1 cellular context compared by ENCODE assay signal in the genomic region with DNA sequence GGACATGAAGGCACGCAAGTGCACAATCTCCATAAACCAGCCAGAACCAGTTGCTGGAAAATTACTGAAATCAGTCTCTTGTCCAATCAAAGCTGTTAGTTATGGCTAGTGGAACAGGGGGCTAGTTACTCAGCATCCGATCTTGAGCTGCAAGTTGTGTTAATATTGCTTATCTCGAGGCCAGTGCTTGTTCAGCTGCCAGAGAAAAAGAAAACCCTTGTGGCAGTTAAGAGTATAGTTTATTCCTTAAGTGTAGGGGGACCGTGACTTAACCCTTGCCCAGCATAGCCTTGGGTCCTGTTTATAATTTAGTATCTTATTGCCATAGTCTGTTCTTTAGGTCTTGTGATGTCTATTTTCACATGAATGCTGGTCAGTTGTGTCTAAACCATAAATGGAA.
TF ChIP-seq lines count a peak whose summit lies in the region.

No MANE protein-coding gene starts in this region.

TF ChIP-seq in GM23338, 12 proteins besides CTCF, POLR2A, EP300 and RAD21 (continued from another document):
- TF ChIP-seq, protein P1, sequence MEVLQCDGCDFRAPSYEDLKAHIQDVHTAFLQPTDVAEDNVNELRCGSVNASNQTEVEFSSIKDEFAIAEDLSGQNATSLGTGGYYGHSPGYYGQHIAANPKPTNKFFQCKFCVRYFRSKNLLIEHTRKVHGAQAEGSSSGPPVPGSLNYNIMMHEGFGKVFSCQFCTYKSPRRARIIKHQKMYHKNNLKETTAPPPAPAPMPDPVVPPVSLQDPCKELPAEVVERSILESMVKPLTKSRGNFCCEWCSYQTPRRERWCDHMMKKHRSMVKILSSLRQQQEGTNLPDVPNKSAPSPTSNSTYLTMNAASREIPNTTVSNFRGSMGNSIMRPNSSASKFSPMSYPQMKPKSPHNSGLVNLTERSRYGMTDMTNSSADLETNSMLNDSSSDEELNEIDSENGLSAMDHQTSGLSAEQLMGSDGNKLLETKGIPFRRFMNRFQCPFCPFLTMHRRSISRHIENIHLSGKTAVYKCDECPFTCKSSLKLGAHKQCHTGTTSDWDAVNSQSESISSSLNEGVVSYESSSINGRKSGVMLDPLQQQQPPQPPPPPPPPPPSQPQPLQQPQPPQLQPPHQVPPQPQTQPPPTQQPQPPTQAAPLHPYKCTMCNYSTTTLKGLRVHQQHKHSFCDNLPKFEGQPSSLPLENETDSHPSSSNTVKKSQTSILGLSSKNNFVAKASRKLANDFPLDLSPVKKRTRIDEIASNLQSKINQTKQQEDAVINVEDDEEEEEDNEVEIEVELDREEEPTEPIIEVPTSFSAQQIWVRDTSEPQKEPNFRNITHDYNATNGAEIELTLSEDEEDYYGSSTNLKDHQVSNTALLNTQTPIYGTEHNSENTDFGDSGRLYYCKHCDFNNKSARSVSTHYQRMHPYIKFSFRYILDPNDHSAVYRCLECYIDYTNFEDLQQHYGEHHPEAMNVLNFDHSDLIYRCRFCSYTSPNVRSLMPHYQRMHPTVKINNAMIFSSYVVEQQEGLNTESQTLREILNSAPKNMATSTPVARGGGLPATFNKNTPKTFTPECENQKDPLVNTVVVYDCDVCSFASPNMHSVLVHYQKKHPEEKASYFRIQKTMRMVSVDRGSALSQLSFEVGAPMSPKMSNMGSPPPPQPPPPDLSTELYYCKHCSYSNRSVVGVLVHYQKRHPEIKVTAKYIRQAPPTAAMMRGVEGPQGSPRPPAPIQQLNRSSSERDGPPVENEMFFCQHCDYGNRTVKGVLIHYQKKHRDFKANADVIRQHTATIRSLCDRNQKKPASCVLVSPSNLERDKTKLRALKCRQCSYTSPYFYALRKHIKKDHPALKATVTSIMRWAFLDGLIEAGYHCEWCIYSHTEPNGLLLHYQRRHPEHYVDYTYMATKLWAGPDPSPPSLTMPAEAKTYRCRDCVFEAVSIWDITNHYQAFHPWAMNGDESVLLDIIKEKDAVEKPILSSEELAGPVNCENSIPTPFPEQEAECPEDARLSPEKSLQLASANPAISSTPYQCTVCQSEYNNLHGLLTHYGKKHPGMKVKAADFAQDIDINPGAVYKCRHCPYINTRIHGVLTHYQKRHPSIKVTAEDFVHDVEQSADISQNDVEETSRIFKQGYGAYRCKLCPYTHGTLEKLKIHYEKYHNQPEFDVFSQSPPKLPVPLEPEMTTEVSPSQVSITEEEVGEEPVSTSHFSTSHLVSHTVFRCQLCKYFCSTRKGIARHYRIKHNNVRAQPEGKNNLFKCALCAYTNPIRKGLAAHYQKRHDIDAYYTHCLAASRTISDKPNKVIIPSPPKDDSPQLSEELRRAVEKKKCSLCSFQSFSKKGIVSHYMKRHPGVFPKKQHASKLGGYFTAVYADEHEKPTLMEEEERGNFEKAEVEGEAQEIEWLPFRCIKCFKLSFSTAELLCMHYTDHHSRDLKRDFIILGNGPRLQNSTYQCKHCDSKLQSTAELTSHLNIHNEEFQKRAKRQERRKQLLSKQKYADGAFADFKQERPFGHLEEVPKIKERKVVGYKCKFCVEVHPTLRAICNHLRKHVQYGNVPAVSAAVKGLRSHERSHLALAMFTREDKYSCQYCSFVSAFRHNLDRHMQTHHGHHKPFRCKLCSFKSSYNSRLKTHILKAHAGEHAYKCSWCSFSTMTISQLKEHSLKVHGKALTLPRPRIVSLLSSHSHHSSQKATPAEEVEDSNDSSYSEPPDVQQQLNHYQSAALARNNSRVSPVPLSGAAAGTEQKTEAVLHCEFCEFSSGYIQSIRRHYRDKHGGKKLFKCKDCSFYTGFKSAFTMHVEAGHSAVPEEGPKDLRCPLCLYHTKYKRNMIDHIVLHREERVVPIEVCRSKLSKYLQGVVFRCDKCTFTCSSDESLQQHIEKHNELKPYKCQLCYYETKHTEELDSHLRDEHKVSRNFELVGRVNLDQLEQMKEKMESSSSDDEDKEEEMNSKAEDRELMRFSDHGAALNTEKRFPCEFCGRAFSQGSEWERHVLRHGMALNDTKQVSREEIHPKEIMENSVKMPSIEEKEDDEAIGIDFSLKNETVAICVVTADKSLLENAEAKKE (CRISPR knock-in tag; IDR thresholded peaks at IDR 0.05), result no peak
- no peak for TF ChIP-seq ZNF331 (CRISPR knock-in tag; IDR thresholded peaks at IDR 0.05; ENCODE audit: low read depth)
- no peak for TF ChIP-seq EZH2 (IDR thresholded peaks at IDR 0.05; ENCODE audit: low read depth, unreplicated experiment)
- no peak for TF ChIP-seq CREB1 (CRISPR knock-in tag; IDR thresholded peaks at IDR 0.05; ENCODE audit: low read depth)
- TF ChIP-seq POLR2AphosphoS5 (IDR thresholded peaks at IDR 0.05; ENCODE audit: low read depth), result no peak
- no peak for TF ChIP-seq EZH2phosphoT487 (IDR thresholded peaks at IDR 0.05; ENCODE audit: unreplicated experiment)
- TF ChIP-seq, protein P2, sequence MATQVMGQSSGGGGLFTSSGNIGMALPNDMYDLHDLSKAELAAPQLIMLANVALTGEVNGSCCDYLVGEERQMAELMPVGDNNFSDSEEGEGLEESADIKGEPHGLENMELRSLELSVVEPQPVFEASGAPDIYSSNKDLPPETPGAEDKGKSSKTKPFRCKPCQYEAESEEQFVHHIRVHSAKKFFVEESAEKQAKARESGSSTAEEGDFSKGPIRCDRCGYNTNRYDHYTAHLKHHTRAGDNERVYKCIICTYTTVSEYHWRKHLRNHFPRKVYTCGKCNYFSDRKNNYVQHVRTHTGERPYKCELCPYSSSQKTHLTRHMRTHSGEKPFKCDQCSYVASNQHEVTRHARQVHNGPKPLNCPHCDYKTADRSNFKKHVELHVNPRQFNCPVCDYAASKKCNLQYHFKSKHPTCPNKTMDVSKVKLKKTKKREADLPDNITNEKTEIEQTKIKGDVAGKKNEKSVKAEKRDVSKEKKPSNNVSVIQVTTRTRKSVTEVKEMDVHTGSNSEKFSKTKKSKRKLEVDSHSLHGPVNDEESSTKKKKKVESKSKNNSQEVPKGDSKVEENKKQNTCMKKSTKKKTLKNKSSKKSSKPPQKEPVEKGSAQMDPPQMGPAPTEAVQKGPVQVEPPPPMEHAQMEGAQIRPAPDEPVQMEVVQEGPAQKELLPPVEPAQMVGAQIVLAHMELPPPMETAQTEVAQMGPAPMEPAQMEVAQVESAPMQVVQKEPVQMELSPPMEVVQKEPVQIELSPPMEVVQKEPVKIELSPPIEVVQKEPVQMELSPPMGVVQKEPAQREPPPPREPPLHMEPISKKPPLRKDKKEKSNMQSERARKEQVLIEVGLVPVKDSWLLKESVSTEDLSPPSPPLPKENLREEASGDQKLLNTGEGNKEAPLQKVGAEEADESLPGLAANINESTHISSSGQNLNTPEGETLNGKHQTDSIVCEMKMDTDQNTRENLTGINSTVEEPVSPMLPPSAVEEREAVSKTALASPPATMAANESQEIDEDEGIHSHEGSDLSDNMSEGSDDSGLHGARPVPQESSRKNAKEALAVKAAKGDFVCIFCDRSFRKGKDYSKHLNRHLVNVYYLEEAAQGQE (IDR thresholded peaks at IDR 0.05; ENCODE audit: unreplicated experiment), result no peak
- TF ChIP-seq STAT1 (IDR thresholded peaks at IDR 0.05; ENCODE audit: unreplicated experiment), result no peak
- no peak for TF ChIP-seq NANOG (IDR thresholded peaks at IDR 0.05; ENCODE audit: borderline replicate concordance)
